In the genomic region with DNA sequence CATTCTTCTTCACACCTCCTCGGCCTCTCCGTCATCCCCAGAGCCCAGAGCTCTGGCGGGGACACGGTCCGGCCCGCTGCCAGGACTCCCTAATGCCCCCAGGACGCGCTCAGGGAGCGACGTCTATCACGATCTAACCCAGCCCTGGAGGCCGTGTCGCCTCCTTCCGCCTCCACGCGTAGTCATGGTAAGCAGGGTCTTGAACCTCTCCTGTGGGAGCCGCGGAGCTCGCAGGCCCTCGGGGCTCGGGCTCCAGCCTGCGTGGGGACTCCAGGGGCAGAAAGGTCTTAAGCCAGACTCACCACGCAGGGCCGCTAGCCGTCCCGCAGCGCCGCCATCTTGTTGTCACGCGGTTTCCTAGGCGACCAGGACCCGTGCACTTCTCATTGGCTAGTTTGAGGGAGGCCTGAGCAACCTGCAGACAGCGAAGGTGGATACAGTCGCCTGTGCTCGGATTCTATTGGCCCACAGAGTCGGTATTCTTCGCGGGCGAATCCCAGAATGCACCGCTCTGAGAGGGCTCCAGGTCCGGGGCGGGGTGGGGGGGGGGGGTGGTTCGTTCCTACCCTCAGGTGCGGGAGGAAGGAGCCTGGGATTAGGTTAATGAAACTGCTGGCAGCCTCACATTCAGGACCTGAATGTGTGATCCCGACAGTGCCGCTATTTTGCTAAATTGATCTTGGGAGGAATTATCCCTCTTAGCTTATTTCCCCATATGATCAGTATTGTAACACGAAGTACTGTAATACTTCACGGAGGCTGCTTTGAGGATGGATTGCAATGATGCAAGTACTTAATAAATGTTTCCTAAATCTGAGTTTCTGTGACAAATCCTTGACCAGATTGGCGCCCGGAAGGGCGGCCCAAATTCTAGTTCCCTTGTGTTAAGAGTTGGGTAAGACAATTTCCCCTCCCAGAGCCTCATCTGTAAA, we compare ENCODE assay signal across 8 cellular contexts. TPM values are rescaled to one million over a fixed set of nuclear protein-coding genes. Genes with fewer than 3 reads are reported as not detected.
DNase-seq lines count a peak whose midpoint lies in the region; ATAC-seq and TF ChIP-seq lines count a peak whose summit lies in the region.

A gene with protein sequence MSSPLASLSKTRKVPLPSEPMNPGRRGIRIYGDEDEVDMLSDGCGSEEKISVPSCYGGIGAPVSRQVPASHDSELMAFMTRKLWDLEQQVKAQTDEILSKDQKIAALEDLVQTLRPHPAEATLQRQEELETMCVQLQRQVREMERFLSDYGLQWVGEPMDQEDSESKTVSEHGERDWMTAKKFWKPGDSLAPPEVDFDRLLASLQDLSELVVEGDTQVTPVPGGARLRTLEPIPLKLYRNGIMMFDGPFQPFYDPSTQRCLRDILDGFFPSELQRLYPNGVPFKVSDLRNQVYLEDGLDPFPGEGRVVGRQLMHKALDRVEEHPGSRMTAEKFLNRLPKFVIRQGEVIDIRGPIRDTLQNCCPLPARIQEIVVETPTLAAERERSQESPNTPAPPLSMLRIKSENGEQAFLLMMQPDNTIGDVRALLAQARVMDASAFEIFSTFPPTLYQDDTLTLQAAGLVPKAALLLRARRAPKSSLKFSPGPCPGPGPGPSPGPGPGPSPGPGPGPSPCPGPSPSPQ (minus strand): TSS at position 347 of the 932 bp plus-strand sequence. CDS start 3,753 bp downstream, outside the sequence.

- H3K4me3 ChIP-seq in osteoblast (ENCODE audit: insufficient read depth, low read length) (peak within 1 kb of the TSS; percentile 86), thoracic aorta (peak within 1 kb of the TSS; percentile 80)

- H2AFZ ChIP-seq in osteoblast (ENCODE audit: low read length), result peak within 1 kb of the TSS; percentile 96

- no peaks in the 10 kb centered on the region for H3K9me3 Mint-ChIP-seq in glutamatergic neuron (ENCODE audit: unreplicated experiment)

- peaks cover 14% of the 10 kb centered on the region for H3K4me1 Mint-ChIP-seq in glutamatergic neuron (ENCODE audit: low read depth, unreplicated experiment)

- H3K4me3 Mint-ChIP-seq in glutamatergic neuron (ENCODE audit: unreplicated experiment), result peak within 1 kb of the TSS; percentile 97

- H3K36me3 ChIP-seq in osteoblast (ENCODE audit: insufficient read depth, low read length) (no peaks in the 10 kb centered on the region), thoracic aorta (no peaks in the 10 kb centered on the region)

- H3K4me1 ChIP-seq in osteoblast (ENCODE audit: insufficient read depth, low read length), result peaks cover 24% of the 10 kb centered on the region
- H3K4me1 ChIP-seq in thoracic aorta (ENCODE audit: control insufficient read depth in 1 of 2, low read depth in 2 of 2), result peaks cover 7 to 12% of the 10 kb centered on the region in 2 donors

- H3K27ac ChIP-seq in osteoblast (ENCODE audit: low read depth, low read length) (peak within 1 kb of the TSS; percentile 65), thoracic aorta (peak within 1 kb of the TSS; percentile 34 to 45)

- peak within 1 kb of the TSS; percentile 78 for H3K4me2 ChIP-seq in osteoblast (ENCODE audit: insufficient read depth, low read length)

- H3K79me2 ChIP-seq in osteoblast (ENCODE audit: insufficient read depth, low read length), result peaks cover 13% of the 10 kb centered on the region

- ATAC-seq in HG02623 (IDR thresholded peaks at IDR 0.05; ENCODE audit: unreplicated experiment), result peak; percentile 97
- ATAC-seq in SK-N-SH treated with all-trans-retinoic acid at 6 μM for 48 hours, result peak; percentile 100
- peak; percentile 76 for ATAC-seq in thoracic aorta (ENCODE audit: insufficient number of reproducible peaks, low FRiP score, low read depth)

- no peaks in the 10 kb centered on the region for H4K20me1 ChIP-seq in osteoblast (ENCODE audit: insufficient read depth, low read length)

- peaks cover 6% of the 10 kb centered on the region for H3K27me3 Mint-ChIP-seq in glutamatergic neuron (ENCODE audit: unreplicated experiment)

- no peaks in the 10 kb centered on the region for H3K27me3 ChIP-seq in osteoblast (ENCODE audit: insufficient read depth, low read length)
- H3K27me3 ChIP-seq in thoracic aorta (replicated peaks; ENCODE audit: insufficient read depth), result no peaks in the 10 kb centered on the region

- TF ChIP-seq CTCF in GM10266 (IDR thresholded peaks at IDR 0.05; ENCODE audit: control insufficient read depth, insufficient read depth, low read depth, missing control alignments), result no peak
- TF ChIP-seq CTCF in glutamatergic neuron (IDR thresholded peaks at IDR 0.05; ENCODE audit: partially characterized antibody, unreplicated experiment), result no peak
- no peak for TF ChIP-seq CTCF in osteoblast (IDR thresholded peaks at IDR 0.05; ENCODE audit: extremely low read depth, low read depth, low read length)
- no peak for TF ChIP-seq CTCF in thoracic aorta (IDR thresholded peaks at IDR 0.05)

- no peak within 1 kb of the TSS for H3K27ac Mint-ChIP-seq in glutamatergic neuron (ENCODE audit: unreplicated experiment)

- H3K9me3 ChIP-seq in osteoblast (ENCODE audit: low read depth, low read length), result no peaks in the 10 kb centered on the region
- H3K9me3 ChIP-seq in thoracic aorta, result no peaks in the 10 kb centered on the region

- H3K36me3 Mint-ChIP-seq in glutamatergic neuron (ENCODE audit: unreplicated experiment), result no peaks in the 10 kb centered on the region

- DNase-seq in GM10266 (ENCODE audit: extremely low spot score) (peak; percentile 93), NCI-H1092 treated with DMSO at 0.1 percent for 48 hours (lab: John Stamatoyannopoulos, UW) (peak; percentile 99), glutamatergic neuron (peak; percentile 85), osteoblast (ENCODE audit: insufficient read length, low spot score, missing footprints) (peak; percentile 99), thoracic aorta (ENCODE audit: low spot score) (peak; percentile 80)
- peak; percentile 92 for DNase-seq in activated naive CD4-positive, alpha-beta T cell treated with anti-CD3 and anti-CD28 coated beads, Interleukin-2, amount 50 U/mL, for 16 hours

TF ChIP-seq in SK-N-SH treated with all-trans-retinoic acid at 6 μM for 48 hours, 23 proteins besides CTCF, POLR2A, EP300 and RAD21 (continues in another document):
- no peak for TF ChIP-seq ZNF8 (CRISPR knock-in tag; IDR thresholded peaks at IDR 0.05)
- TF ChIP-seq, protein P1, sequence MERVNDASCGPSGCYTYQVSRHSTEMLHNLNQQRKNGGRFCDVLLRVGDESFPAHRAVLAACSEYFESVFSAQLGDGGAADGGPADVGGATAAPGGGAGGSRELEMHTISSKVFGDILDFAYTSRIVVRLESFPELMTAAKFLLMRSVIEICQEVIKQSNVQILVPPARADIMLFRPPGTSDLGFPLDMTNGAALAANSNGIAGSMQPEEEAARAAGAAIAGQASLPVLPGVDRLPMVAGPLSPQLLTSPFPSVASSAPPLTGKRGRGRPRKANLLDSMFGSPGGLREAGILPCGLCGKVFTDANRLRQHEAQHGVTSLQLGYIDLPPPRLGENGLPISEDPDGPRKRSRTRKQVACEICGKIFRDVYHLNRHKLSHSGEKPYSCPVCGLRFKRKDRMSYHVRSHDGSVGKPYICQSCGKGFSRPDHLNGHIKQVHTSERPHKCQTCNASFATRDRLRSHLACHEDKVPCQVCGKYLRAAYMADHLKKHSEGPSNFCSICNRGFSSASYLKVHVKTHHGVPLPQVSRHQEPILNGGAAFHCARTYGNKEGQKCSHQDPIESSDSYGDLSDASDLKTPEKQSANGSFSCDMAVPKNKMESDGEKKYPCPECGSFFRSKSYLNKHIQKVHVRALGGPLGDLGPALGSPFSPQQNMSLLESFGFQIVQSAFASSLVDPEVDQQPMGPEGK (CRISPR knock-in tag; IDR thresholded peaks at IDR 0.05; ENCODE audit: borderline replicate concordance), result no peak
- no peak for TF ChIP-seq CSDC2 (CRISPR knock-in tag; IDR thresholded peaks at IDR 0.05)
- no peak for TF ChIP-seq OSR1 (CRISPR knock-in tag; IDR thresholded peaks at IDR 0.05)
- TF ChIP-seq SNAI2 (CRISPR knock-in tag; IDR thresholded peaks at IDR 0.05), result no peak
- TF ChIP-seq, protein P2, sequence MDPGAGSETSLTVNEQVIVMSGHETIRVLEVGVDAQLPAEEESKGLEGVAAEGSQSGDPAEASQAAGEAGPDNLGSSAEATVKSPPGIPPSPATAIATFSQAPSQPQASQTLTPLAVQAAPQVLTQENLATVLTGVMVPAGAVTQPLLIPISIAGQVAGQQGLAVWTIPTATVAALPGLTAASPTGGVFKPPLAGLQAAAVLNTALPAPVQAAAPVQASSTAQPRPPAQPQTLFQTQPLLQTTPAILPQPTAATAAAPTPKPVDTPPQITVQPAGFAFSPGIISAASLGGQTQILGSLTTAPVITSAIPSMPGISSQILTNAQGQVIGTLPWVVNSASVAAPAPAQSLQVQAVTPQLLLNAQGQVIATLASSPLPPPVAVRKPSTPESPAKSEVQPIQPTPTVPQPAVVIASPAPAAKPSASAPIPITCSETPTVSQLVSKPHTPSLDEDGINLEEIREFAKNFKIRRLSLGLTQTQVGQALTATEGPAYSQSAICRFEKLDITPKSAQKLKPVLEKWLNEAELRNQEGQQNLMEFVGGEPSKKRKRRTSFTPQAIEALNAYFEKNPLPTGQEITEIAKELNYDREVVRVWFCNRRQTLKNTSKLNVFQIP (CRISPR knock-in tag; IDR thresholded peaks at IDR 0.05; ENCODE audit: borderline replicate concordance, low read depth), result no peak
- TF ChIP-seq, protein P3, sequence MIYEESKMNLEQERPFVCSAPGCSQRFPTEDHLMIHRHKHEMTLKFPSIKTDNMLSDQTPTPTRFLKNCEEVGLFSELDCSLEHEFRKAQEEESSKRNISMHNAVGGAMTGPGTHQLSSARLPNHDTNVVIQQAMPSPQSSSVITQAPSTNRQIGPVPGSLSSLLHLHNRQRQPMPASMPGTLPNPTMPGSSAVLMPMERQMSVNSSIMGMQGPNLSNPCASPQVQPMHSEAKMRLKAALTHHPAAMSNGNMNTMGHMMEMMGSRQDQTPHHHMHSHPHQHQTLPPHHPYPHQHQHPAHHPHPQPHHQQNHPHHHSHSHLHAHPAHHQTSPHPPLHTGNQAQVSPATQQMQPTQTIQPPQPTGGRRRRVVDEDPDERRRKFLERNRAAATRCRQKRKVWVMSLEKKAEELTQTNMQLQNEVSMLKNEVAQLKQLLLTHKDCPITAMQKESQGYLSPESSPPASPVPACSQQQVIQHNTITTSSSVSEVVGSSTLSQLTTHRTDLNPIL (CRISPR knock-in tag; IDR thresholded peaks at IDR 0.05; ENCODE audit: low read depth), result no peak
- TF ChIP-seq TCF4 (CRISPR knock-in tag; IDR thresholded peaks at IDR 0.05; ENCODE audit: borderline replicate concordance), result no peak
- TF ChIP-seq ARNTL (CRISPR knock-in tag; IDR thresholded peaks at IDR 0.05; ENCODE audit: borderline replicate concordance, low read depth), result no peak
- TF ChIP-seq ESRRG (CRISPR knock-in tag; IDR thresholded peaks at IDR 0.05), result no peak
- no peak for TF ChIP-seq BACH2 (CRISPR knock-in tag; IDR thresholded peaks at IDR 0.05; ENCODE audit: borderline replicate concordance)
- TF ChIP-seq PPARA (CRISPR knock-in tag; IDR thresholded peaks at IDR 0.05; ENCODE audit: borderline replicate concordance), result no peak
- TF ChIP-seq GLIS3 (CRISPR knock-in tag; IDR thresholded peaks at IDR 0.05), result no peak
- TF ChIP-seq ISL1 (CRISPR knock-in tag; IDR thresholded peaks at IDR 0.05), result no peak
- TF ChIP-seq ZNF565 (CRISPR knock-in tag; conservative IDR thresholded peaks at IDR 0.05; ENCODE audit: low read depth), result no peak

RNA-seq across cellular contexts. Expression of the gene that starts here (rescaled TPM):
- total RNA-seq in glutamatergic neuron (ENCODE audit: unreplicated experiment) (11.4 TPM), osteoblast (5.8 and 6.2 TPM in 2 replicates), thoracic aorta (10 to 100 TPM in 1 of 2 donors, 1 to 10 TPM in 1; 9.6 to 23.2 TPM)

Comparison
In these comparisons a context has a peak if more than half of its experiments do, and no peak if none do; other contexts are left out.
1. Peak in every context shown above with its lines: DNase-seq, ATAC-seq, H3K4me3 ChIP-seq and H3K27ac ChIP-seq.